In the genomic region with DNA sequence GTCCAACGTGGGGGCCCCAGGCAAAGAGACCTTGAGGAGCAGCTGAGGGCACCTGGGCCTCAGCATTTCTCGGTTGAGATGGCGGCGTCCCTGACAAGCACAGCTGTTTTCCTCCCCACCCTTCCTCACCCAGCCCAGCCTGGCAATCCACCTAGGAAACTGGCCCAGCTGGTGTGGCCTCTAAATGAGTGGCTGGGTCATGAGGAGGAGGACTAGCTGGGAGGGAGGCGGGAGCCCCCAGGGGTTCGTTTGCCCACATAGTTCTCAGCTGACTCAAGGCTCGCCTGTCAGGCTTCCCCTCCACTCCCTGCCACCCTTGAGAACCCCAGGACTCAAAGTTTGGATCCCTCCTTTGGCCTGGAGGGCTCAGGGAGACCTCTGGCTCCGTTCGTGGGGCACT, we compare ENCODE assay signal across 20 cellular contexts. TPM values are rescaled to one million over a fixed set of nuclear protein-coding genes. Genes with fewer than 3 reads are reported as not detected.
DNase-seq lines count a peak whose midpoint lies in the region; ATAC-seq and TF ChIP-seq lines count a peak whose summit lies in the region.
"Had no signal": no experiment of that assay in that cellular context is flagged by ENCODE, and none has a peak within 500 bp of the region (broad histone marks: within the 10 kb centered on the region; RNA-seq: fewer than 3 reads in every experiment).

No MANE protein-coding gene starts in this region.

- no peak overlapping the region for H3K4me3 ChIP-seq in endodermal cell (ENCODE audit: low read length)
- peak overlapping the region; percentile 1 for H3K4me3 ChIP-seq in osteoblast (ENCODE audit: insufficient read depth, low read length)
- no peak overlapping the region for H3K4me3 ChIP-seq in Peyer's patch
- H3K4me3 ChIP-seq: left lung, stomach had no signal

- H3K36me3 Mint-ChIP-seq in endodermal cell (ENCODE audit: low read depth) = no peaks in the 10 kb centered on the region

- peak overlapping the region; percentile 56 for H3K4me2 ChIP-seq in osteoblast (ENCODE audit: insufficient read depth, low read length)

- H3K27ac Mint-ChIP-seq in endodermal cell = no peak overlapping the region
- H3K27ac Mint-ChIP-seq: T-helper 2 cell treated with Interferon-gamma antibody and Interleukin-4, amounts not matched to agents 5 μg/mL and 100 μg/mL, for 36 hours had no signal

- H3K9me3 ChIP-seq in endodermal cell (ENCODE audit: control insufficient read depth, low read length) (no peaks in the 10 kb centered on the region), osteoblast (ENCODE audit: low read depth, low read length) (no peaks in the 10 kb centered on the region), Peyer's patch (no peaks in the 10 kb centered on the region)
- H3K9me3 ChIP-seq: BE2C, left lung, stomach had no signal

- H3K36me3 ChIP-seq in endodermal cell (ENCODE audit: control insufficient read depth, insufficient read depth, low read length) (no peaks in the 10 kb centered on the region), osteoblast (ENCODE audit: insufficient read depth, low read length) (no peaks in the 10 kb centered on the region), Peyer's patch (no peaks in the 10 kb centered on the region)
- H3K36me3 ChIP-seq: BE2C, left lung, stomach had no signal

- H3K27ac ChIP-seq in endodermal cell (ENCODE audit: low read depth, low read length) = no peak overlapping the region
- H3K27ac ChIP-seq in osteoblast (ENCODE audit: low read depth, low read length) = no peak overlapping the region
- H3K27ac ChIP-seq in Peyer's patch = no peak overlapping the region
- H3K27ac ChIP-seq: left lung, stomach had no signal

- peaks cover 14% of the 10 kb centered on the region for H3K4me1 Mint-ChIP-seq in endodermal cell

- H3K27me3 ChIP-seq in endodermal cell (ENCODE audit: control insufficient read depth, insufficient read depth, low read length, poor library complexity, severe bottlenecking) (peaks cover 11% of the 10 kb centered on the region), osteoblast (ENCODE audit: insufficient read depth, low read length) (peaks cover 18% of the 10 kb centered on the region), Peyer's patch (no peaks in the 10 kb centered on the region)

- DNase-seq in EH (ENCODE audit: low read depth) (peak; percentile 66), LHCN-M2 (ENCODE audit: low read depth) (peak; percentile 75), endodermal cell (peak; percentile 82), osteoblast (ENCODE audit: insufficient read length, low spot score, missing footprints) (peak; percentile 93), Peyer's patch (no peak), germinal center (ENCODE audit: low spot score) (no peak), RKO (ENCODE audit: low spot score) (no peak)
- DNase-seq: activated CD8-positive, alpha-beta memory T cell treated with anti-CD3 and anti-CD28 coated beads, Interleukin-2, amount 50 U/mL, for 4 hours; BE2C; cortex of kidney; erythroblast; left lung; NCI-H2029; stimulated activated CD4-positive, alpha-beta T cell treated with anti-CD3 and anti-CD28 coated beads, Interleukin-15, amount 100 ng/mL, for 24 hours; stomach had no signal

- H3K9ac ChIP-seq in endodermal cell (ENCODE audit: extremely low read depth, low read length, poor library complexity, severe bottlenecking) = no peak overlapping the region

- peak overlapping the region; percentile 43 for H2AFZ ChIP-seq in osteoblast (ENCODE audit: low read length)

- no peaks in the 10 kb centered on the region for H4K20me1 ChIP-seq in osteoblast (ENCODE audit: insufficient read depth, low read length)

- no peak for TF ChIP-seq POLR2A in Peyer's patch (IDR thresholded peaks at IDR 0.05)

- H3K4me1 ChIP-seq in endodermal cell (ENCODE audit: control insufficient read depth, insufficient read depth, low read length) (no peaks in the 10 kb centered on the region), osteoblast (ENCODE audit: insufficient read depth, low read length) (peaks cover 14% of the 10 kb centered on the region), Peyer's patch (no peaks in the 10 kb centered on the region)
- H3K4me1 ChIP-seq: BE2C had no signal

- H3K9me3 Mint-ChIP-seq in endodermal cell = no peaks in the 10 kb centered on the region
- H3K9me3 Mint-ChIP-seq: T-helper 2 cell treated with Interferon-gamma antibody and Interleukin-4, amounts not matched to agents 5 μg/mL and 100 μg/mL, for 36 hours had no signal

- H3K79me2 ChIP-seq in osteoblast (ENCODE audit: insufficient read depth, low read length) = no peaks in the 10 kb centered on the region

- no peak for ATAC-seq in HG02973 (IDR thresholded peaks at IDR 0.05; ENCODE audit: unreplicated experiment)
- ATAC-seq: left lung, Right ventricle myocardium inferior had no signal

- whole genome bisulfite sequencing in endodermal cell (ENCODE audit: insufficient coverage in 1 of 2, insufficient read length in 1 of 2), 2 experiments = 74% methylated on average over 3 to 9 of the region's 9 CpGs

- H3K27me3 Mint-ChIP-seq in endodermal cell (ENCODE audit: insufficient read depth) = peaks cover 8% of the 10 kb centered on the region

- no peak overlapping the region for H3K4me3 Mint-ChIP-seq in endodermal cell
- H3K4me3 Mint-ChIP-seq: T-helper 2 cell treated with Interferon-gamma antibody and Interleukin-4, amounts not matched to agents 5 μg/mL and 100 μg/mL, for 36 hours had no signal

- TF ChIP-seq CTCF in endodermal cell (conservative IDR thresholded peaks at IDR 0.05) (no peak), osteoblast (IDR thresholded peaks at IDR 0.05; ENCODE audit: extremely low read depth, low read depth, low read length) (no peak), Peyer's patch (IDR thresholded peaks at IDR 0.05) (no peak)

RNA-seq across cellular contexts. Expression of a gene that starts 5.9 kb away (rescaled TPM):
- total RNA-seq in LHCN-M2 (2014; rRNA removed) (not detected in 2 replicates), endodermal cell (not detected), osteoblast (not detected in 2 replicates), Peyer's patch (not detected)
- 0.02 TPM for polyA plus RNA-seq in LHCN-M2 (2012)
- polyA plus RNA-seq in endodermal cell (2013, experiment 1 of 2) = not detected
- polyA plus RNA-seq in endodermal cell (2013, experiment 2 of 2) = not detected
- total RNA-seq: astrocyte, left lung, progenitor cell of endocrine pancreas, Right ventricle myocardium inferior, stomach had no signal

RNA-seq across cellular contexts. Expression of a gene that starts 8.7 kb away (rescaled TPM):
- 2,622 and 3,054 TPM in 2 replicates for total RNA-seq in LHCN-M2 (2014; rRNA removed)
- polyA plus RNA-seq in LHCN-M2 (2012) = 2,550 TPM
- total RNA-seq in endodermal cell = 1,000 to 10,000 TPM; 1,739 to 2,129 TPM
- 2,547 TPM for polyA plus RNA-seq in endodermal cell (2013, experiment 1 of 2)
- polyA plus RNA-seq in endodermal cell (2013, experiment 2 of 2) = 2,470 TPM
- 1,921 and 2,089 TPM in 2 replicates for total RNA-seq in osteoblast
- 1,000 to 10,000 TPM in 2 of 4 donors, 100 to 1,000 TPM in 2; 851 to 2,184 (median 1,124) TPM for total RNA-seq in Peyer's patch

RNA-seq across cellular contexts. Expression of a gene that starts 44.0 kb away (rescaled TPM):
- 52.4 and 69.1 TPM in 2 replicates for total RNA-seq in LHCN-M2 (2014; rRNA removed)
- polyA plus RNA-seq in LHCN-M2 (2012) = 36.6 TPM
- total RNA-seq in endodermal cell = 10 to 100 TPM; 60.4 to 61.2 TPM
- 26.2 TPM for polyA plus RNA-seq in endodermal cell (2013, experiment 1 of 2)
- polyA plus RNA-seq in endodermal cell (2013, experiment 2 of 2) = 26.3 TPM
- total RNA-seq in osteoblast = 69.8 and 72.8 TPM in 2 replicates
- 100 to 1,000 TPM in 2 of 4 donors, 10 to 100 TPM in 2; 70.4 to 125 (median 99.9) TPM for total RNA-seq in Peyer's patch

RNA-seq across cellular contexts. Expression of a gene that starts 52.1 kb away (rescaled TPM):
- total RNA-seq in LHCN-M2 (2014; rRNA removed) = not detected in 2 replicates
- not detected for polyA plus RNA-seq in LHCN-M2 (2012)
- total RNA-seq in endodermal cell = not detected
- polyA plus RNA-seq in endodermal cell (2013, experiment 1 of 2) = not detected
- polyA plus RNA-seq in endodermal cell (2013, experiment 2 of 2) = not detected
- total RNA-seq in osteoblast = not detected in 2 replicates
- not detected for total RNA-seq in Peyer's patch
- total RNA-seq: astrocyte, left lung, progenitor cell of endocrine pancreas, Right ventricle myocardium inferior, stomach had no signal
- polyA plus RNA-seq: stomach had no signal

Comparison
In these comparisons a context has a peak if more than half of its experiments do, and no peak if none do; other contexts are left out.
1. DNase-seq: peak in EH (single experiment), LHCN-M2 (single experiment), endodermal cell (single experiment) and osteoblast (single experiment); none in Peyer's patch (0 of 3), germinal center (single experiment) and RKO (single experiment).